ENCODE assay signal across 10 cellular contexts in genomic region chr1:32242341-32242851, GRCh38. TPM values are rescaled to one million over a fixed set of nuclear protein-coding genes. Genes with fewer than 3 reads are reported as not detected.
DNase-seq lines count a peak whose midpoint lies in the region; ATAC-seq and TF ChIP-seq lines count a peak whose summit lies in the region.
"Had no signal": no experiment of that assay in that cellular context is flagged by ENCODE, and none has a peak within 500 bp of the region (broad histone marks: within the 10 kb centered on the region; RNA-seq: fewer than 3 reads in every experiment).

No MANE protein-coding gene starts in this region.

- H3K27ac ChIP-seq in left ventricle myocardium inferior (replicated peaks) (peak overlapping the region; percentile 89), breast epithelium (peak overlapping the region in 1 of 2 donors; percentile 74), WERI-Rb-1 (no peak overlapping the region)

- TF ChIP-seq POLR2A in breast epithelium (IDR thresholded peaks at IDR 0.05), result no peak
- TF ChIP-seq POLR2A in erythroblast (IDR thresholded peaks at IDR 0.05; ENCODE audit: low read length), result no peak

- CTCF ChIA-PET in T-cell (lab: Charles Lee), result interaction anchor here (0.6 to 1.2 kb wide), 2 partner anchors 13 to 64 kb away, joined by 4 to 7 read pairs; no protein-coding TSS in a partner anchor

- TF ChIP-seq CTCF in left ventricle myocardium inferior (IDR thresholded peaks at IDR 0.05; ENCODE audit: borderline replicate concordance), result no peak
- no peak for TF ChIP-seq CTCF in breast epithelium (IDR thresholded peaks at IDR 0.05)
- TF ChIP-seq CTCF in WERI-Rb-1 (IDR thresholded peaks at IDR 0.05; ENCODE audit: low read depth, low read length), result no peak

- intact Hi-C loops in left ventricle myocardium inferior (cut with micrococcal nuclease) (no loop called here), breast epithelium (cut with DNase I; ENCODE audit: low total_unique reads) (no loop called here)

- no peaks in the 10 kb centered on the region for H3K36me3 Mint-ChIP-seq in T-cell
- no peaks in the 10 kb centered on the region for H3K36me3 Mint-ChIP-seq in stimulated activated naive B cell treated with anti-CD40 and anti-IgM and Interleukin-4, amounts not matched to agents 10 μg/mL and 1 μg/mL and 100 μg/mL, for 72 hours

- H3K27me3 ChIP-seq in left ventricle myocardium inferior (ENCODE audit: low read depth) (no peaks in the 10 kb centered on the region), breast epithelium (no peaks in the 10 kb centered on the region), WERI-Rb-1 (ENCODE audit: insufficient read depth, low read depth, severe bottlenecking) (no peaks in the 10 kb centered on the region)
- H3K27me3 ChIP-seq: tibial nerve had no signal

- POLR2A ChIA-PET in T-cell (lab: Charles Lee), result interaction anchor here in 1 of 2 donors (1.0 to 1.1 kb wide), 2 partner anchors 16 to 80 kb away, joined by 3 to 6 read pairs; no protein-coding TSS in a partner anchor

- H3K4me1 Mint-ChIP-seq in T-cell, result peaks cover 24 to 35% (median 33%) of the 10 kb centered on the region in 3 donors
- H3K4me1 Mint-ChIP-seq in stimulated activated naive B cell treated with anti-CD40 and anti-IgM and Interleukin-4, amounts not matched to agents 10 μg/mL and 1 μg/mL and 100 μg/mL, for 72 hours, result peaks cover 24 to 53% of the 10 kb centered on the region in 2 donors

- H3K4me3 ChIP-seq in left ventricle myocardium inferior (peak overlapping the region; percentile 79), breast epithelium (peak overlapping the region in 1 of 3 donors; percentile 30), WERI-Rb-1 (ENCODE audit: low read depth, low read length) (no peak overlapping the region)

- H3K4me3 Mint-ChIP-seq in T-cell, result peak overlapping the region; percentile 17 to 89 (median 34)
- no peak overlapping the region for H3K4me3 Mint-ChIP-seq in stimulated activated naive B cell treated with anti-CD40 and anti-IgM and Interleukin-4, amounts not matched to agents 10 μg/mL and 1 μg/mL and 100 μg/mL, for 72 hours

- peak overlapping the region; percentile 55 to 86 for H3K27ac Mint-ChIP-seq in T-cell
- H3K27ac Mint-ChIP-seq in stimulated activated naive B cell treated with anti-CD40 and anti-IgM and Interleukin-4, amounts not matched to agents 10 μg/mL and 1 μg/mL and 100 μg/mL, for 72 hours, result no peak overlapping the region

- H3K36me3 ChIP-seq in left ventricle myocardium inferior, result no peaks in the 10 kb centered on the region
- H3K36me3 ChIP-seq in breast epithelium, result no peaks in the 10 kb centered on the region
- no peaks in the 10 kb centered on the region for H3K36me3 ChIP-seq in WERI-Rb-1
- H3K36me3 ChIP-seq: tibial nerve had no signal

- DNase-seq in NOMO-1 (lab: John Stamatoyannopoulos, UW; ENCODE audit: unreplicated experiment in 2 of 2) (peak; percentile 19 to 49), NOMO-1 treated with dmso at 0.1 percent for 144 hours (lab: John Stamatoyannopoulos, UW; ENCODE audit: unreplicated experiment) (no peak), T-cell (no peak), left ventricle myocardium inferior (peak; percentile 59), breast epithelium (ENCODE audit: low spot score in 2 of 2) (no peak), erythroblast (lab: John Stamatoyannopoulos, UW) (no peak), WERI-Rb-1 (no peak)
- no peak for DNase-seq in stimulated activated naive B cell treated with anti-CD40 and anti-IgM and Interleukin-4, amounts not matched to agents 10 μg/mL and 1 μg/mL and 100 μg/mL, for 72 hours

- no peaks in the 10 kb centered on the region for H3K9me3 ChIP-seq in left ventricle myocardium inferior (replicated peaks)
- H3K9me3 ChIP-seq in breast epithelium, result no peaks in the 10 kb centered on the region
- H3K9me3 ChIP-seq in WERI-Rb-1 (ENCODE audit: severe bottlenecking), result no peaks in the 10 kb centered on the region
- H3K9me3 ChIP-seq: tibial nerve had no signal

- H3K4me1 ChIP-seq in left ventricle myocardium inferior (peaks cover 64% of the 10 kb centered on the region), breast epithelium (peaks cover 3 to 9% of the 10 kb centered on the region in 2 donors)

- no peaks in the 10 kb centered on the region for H3K27me3 Mint-ChIP-seq in T-cell
- no peaks in the 10 kb centered on the region for H3K27me3 Mint-ChIP-seq in stimulated activated naive B cell treated with anti-CD40 and anti-IgM and Interleukin-4, amounts not matched to agents 10 μg/mL and 1 μg/mL and 100 μg/mL, for 72 hours

- no peaks in the 10 kb centered on the region for H3K9me3 Mint-ChIP-seq in T-cell
- no peaks in the 10 kb centered on the region for H3K9me3 Mint-ChIP-seq in stimulated activated naive B cell treated with anti-CD40 and anti-IgM and Interleukin-4, amounts not matched to agents 10 μg/mL and 1 μg/mL and 100 μg/mL, for 72 hours

- no peak for ATAC-seq in T-cell (replicated peaks in 1 of 4)
- ATAC-seq in stimulated activated naive B cell treated with anti-CD40 and anti-IgM and Interleukin-4, amounts not matched to agents 10 μg/mL and 1 μg/mL and 100 μg/mL, for 72 hours (replicated peaks), result peak; percentile 13 to 34

RNA-seq across cellular contexts. Expression of gene FAM167B, which starts 4.6 kb away (rescaled TPM):
- total RNA-seq in T-cell (1 to 10 TPM in 1 of 5 donors, under 1 TPM in 4; 0.65 to 1.0 (median 0.95) TPM), left ventricle myocardium inferior (7.9 TPM), breast epithelium (1 to 10 TPM in 2 of 3 donors, under 1 TPM in 1; 0.64 to 6.9 (median 1.2) TPM)
- total RNA-seq: MCF 10A had no signal

RNA-seq across cellular contexts. Expression of gene LCK, which starts 8.7 kb away (rescaled TPM):
- total RNA-seq in T-cell (100 to 1,000 TPM; 341 to 489 (median 428) TPM), left ventricle myocardium inferior (0.63 TPM), breast epithelium (1 to 10 TPM; 2.4 to 4.1 (median 2.9) TPM)
- total RNA-seq: MCF 10A had no signal

RNA-seq across cellular contexts. Expression of gene EIF3I, which starts 20.2 kb away (rescaled TPM):
- total RNA-seq in T-cell (100 to 1,000 TPM in 2 of 5 donors, 10 to 100 TPM in 3; 94.9 to 117 (median 98.4) TPM), left ventricle myocardium inferior (91.1 TPM), breast epithelium (100 to 1,000 TPM; 177 to 222 (median 190) TPM)

RNA-seq across cellular contexts. Expression of gene TMEM234, which starts 20.2 kb away (rescaled TPM):
- total RNA-seq in T-cell (10 to 100 TPM; 14.0 to 29.6 (median 26.0) TPM), left ventricle myocardium inferior (10.9 TPM), breast epithelium (10 to 100 TPM in 2 of 3 donors, 1 to 10 TPM in 1; 5.8 to 20.6 (median 13.4) TPM)

RNA-seq across cellular contexts. Expression of gene DCDC2B, which starts 33.5 kb away (rescaled TPM):
- total RNA-seq in T-cell (under 1 TPM in 1 of 5 donors, not detected in 4; 0.18 TPM), left ventricle myocardium inferior (not detected), breast epithelium (under 1 TPM in 1 of 3 donors, not detected in 2; 0.33 TPM)
- total RNA-seq: MCF 10A, tibial nerve had no signal

Comparison
In these comparisons a context has a peak if more than half of its experiments do, and no peak if none do; other contexts are left out.
1. DNase-seq: peak in NOMO-1 (2 of 2) and left ventricle myocardium inferior (single experiment); none in NOMO-1 treated with dmso at 0.1 percent for 144 hours (single experiment), T-cell (0 of 34), stimulated activated naive B cell treated with anti-CD40 and anti-IgM and Interleukin-4, amounts not matched to agents 10 μg/mL and 1 μg/mL and 100 μg/mL, for 72 hours (single experiment), breast epithelium (0 of 2), erythroblast (0 of 2) and WERI-Rb-1 (single experiment).
2. ATAC-seq: peak in stimulated activated naive B cell treated with anti-CD40 and anti-IgM and Interleukin-4, amounts not matched to agents 10 μg/mL and 1 μg/mL and 100 μg/mL, for 72 hours (2 of 2); none in T-cell (0 of 4).
3. H3K4me3 Mint-ChIP-seq: peak in T-cell (3 of 3); none in stimulated activated naive B cell treated with anti-CD40 and anti-IgM and Interleukin-4, amounts not matched to agents 10 μg/mL and 1 μg/mL and 100 μg/mL, for 72 hours (0 of 2).
4. RNA of gene LCK, which starts 8.7 kb away (total RNA-seq): 341 to 489 TPM in T-cell; 2.4 to 4.1 TPM in breast epithelium and 0.63 TPM in left ventricle myocardium inferior (single experiment); every median in the first group is over 10 times any median in the second.